In genomic region chr20:18304618-18305017, GRCh38 we compare ENCODE assay signal across 1 cellular context.
A peak's percentile ranks its signal among the peaks of the same experiment; 100 is the strongest.
TF ChIP-seq lines count a peak whose summit lies in the region.

No MANE protein-coding gene starts in this region.

TF ChIP-seq in HepG2, 621 proteins besides CTCF, POLR2A, EP300 and RAD21:
- no peak for TF ChIP-seq ZBTB46 (CRISPR knock-in tag; IDR thresholded peaks at IDR 0.05; ENCODE audit: borderline replicate concordance)
- TF ChIP-seq FOXO4 (CRISPR knock-in tag; conservative IDR thresholded peaks at IDR 0.05): 0 out of 2 replicates have a peak, but pooled peaks have one; percentile 29
- TF ChIP-seq ZNF34 (CRISPR knock-in tag; IDR thresholded peaks at IDR 0.05; ENCODE audit: borderline replicate concordance): no peak
- no peak for TF ChIP-seq ZNF83 (CRISPR knock-in tag; IDR thresholded peaks at IDR 0.05; ENCODE audit: borderline replicate concordance)
- peak; percentile 49 for TF ChIP-seq STAG1 (CRISPR knock-in tag; IDR thresholded peaks at IDR 0.05)
- TF ChIP-seq POLR2G (IDR thresholded peaks at IDR 0.05; ENCODE audit: low read depth, low read length): no peak
- TF ChIP-seq MBD4 (IDR thresholded peaks at IDR 0.05; ENCODE audit: borderline replicate concordance, low read length): no peak
- no peak for TF ChIP-seq ZSCAN22 (CRISPR knock-in tag; IDR thresholded peaks at IDR 0.05)
- TF ChIP-seq ZSCAN29 (CRISPR knock-in tag; conservative IDR thresholded peaks at IDR 0.05): no peak
